13 cellular contexts compared by ENCODE assay signal in genomic region chr18:70207181-70207580, GRCh38. TPM values are rescaled to one million over a fixed set of nuclear protein-coding genes. Genes with fewer than 3 reads are reported as not detected.
DNase-seq lines count a peak whose midpoint lies in the region; ATAC-seq and TF ChIP-seq lines count a peak whose summit lies in the region.
"Had no signal": no experiment of that assay in that cellular context is flagged by ENCODE, and none has a peak within 500 bp of the region (broad histone marks: within the 10 kb centered on the region; RNA-seq: fewer than 3 reads in every experiment).

No MANE protein-coding gene starts in this region.

- no peaks in the 10 kb centered on the region for H3K9me2 ChIP-seq in MM.1S (replicated peaks; ENCODE audit: insufficient read depth, low read length)

- no peaks in the 10 kb centered on the region for H3K36me3 ChIP-seq in MM.1S (replicated peaks; ENCODE audit: insufficient read depth, low read length)
- H3K36me3 ChIP-seq in neuron (ENCODE audit: insufficient read depth, low read length) = peaks cover 5% of the 10 kb centered on the region
- H3K36me3 ChIP-seq: BE2C had no signal

- H3K27me3 ChIP-seq in MM.1S (replicated peaks; ENCODE audit: insufficient read depth, low read length) = no peaks in the 10 kb centered on the region
- H3K27me3 ChIP-seq in neuron (ENCODE audit: insufficient read depth, low read length) = no peaks in the 10 kb centered on the region
- H3K27me3 ChIP-seq: BE2C had no signal

- H3K9me3 ChIP-seq in MM.1S (replicated peaks; ENCODE audit: insufficient read depth, low read length) (no peaks in the 10 kb centered on the region), neuron (ENCODE audit: low read length) (no peaks in the 10 kb centered on the region)
- H3K9me3 ChIP-seq: BE2C had no signal

- peaks cover 21% of the 10 kb centered on the region for H3K36me3 Mint-ChIP-seq in Calu3 (ENCODE audit: insufficient read depth, unreplicated experiment)
- peaks cover 7% of the 10 kb centered on the region for H3K36me3 Mint-ChIP-seq in central memory CD8-positive, alpha-beta T cell (ENCODE audit: insufficient read depth)
- peaks cover 12% of the 10 kb centered on the region for H3K36me3 Mint-ChIP-seq in activated CD8-positive, alpha-beta memory T cell treated with anti-CD3 and anti-CD28 coated beads, Interleukin-2, amount 10 ng/mL, durations not matched to agents 7 days and 5 days

- H3K4me3 Mint-ChIP-seq in Calu3 (ENCODE audit: low read depth, unreplicated experiment) = peak overlapping the region; percentile 96
- H3K4me3 Mint-ChIP-seq in central memory CD8-positive, alpha-beta T cell = peak overlapping the region; percentile 94
- H3K4me3 Mint-ChIP-seq in activated CD8-positive, alpha-beta memory T cell treated with anti-CD3 and anti-CD28 coated beads, Interleukin-2, amount 10 ng/mL, durations not matched to agents 7 days and 5 days = no peak overlapping the region

- DNase-seq in Calu3 (no peak), MM.1S (no peak), NCI-H1694 (lab: John Stamatoyannopoulos, UW) (no peak)
- no peak for DNase-seq in central memory CD8-positive, alpha-beta T cell (ENCODE audit: low spot score in 2 of 2)
- DNase-seq in activated CD8-positive, alpha-beta memory T cell treated with anti-CD3 and anti-CD28 coated beads, Interleukin-2, amount 10 ng/mL, durations not matched to agents 7 days and 5 days = no peak
- DNase-seq: activated naive CD4-positive, alpha-beta T cell treated with Interleukin-2 at 50 U/mL for 16 hours; BE2C; effector CD4-positive, alpha-beta T cell; naive thymus-derived CD4-positive, alpha-beta T cell; NCI-H2029 had no signal

- H3K27ac Mint-ChIP-seq in Calu3 (ENCODE audit: unreplicated experiment) = no peak overlapping the region
- peak overlapping the region; percentile 94 for H3K27ac Mint-ChIP-seq in central memory CD8-positive, alpha-beta T cell (ENCODE audit: low read depth)
- no peak overlapping the region for H3K27ac Mint-ChIP-seq in activated CD8-positive, alpha-beta memory T cell treated with anti-CD3 and anti-CD28 coated beads, Interleukin-2, amount 10 ng/mL, durations not matched to agents 7 days and 5 days
- H3K27ac Mint-ChIP-seq: WTC11 had no signal

- BruUV-seq in Calu3 (replicated peaks; lab: Mats Ljungman, UMichigan) = no TSS peak

- no peak for ATAC-seq in central memory CD8-positive, alpha-beta T cell (replicated peaks; ENCODE audit: extremely low read depth, poor library complexity, severe bottlenecking)
- no peak for ATAC-seq in HG03439 (IDR thresholded peaks at IDR 0.05; ENCODE audit: unreplicated experiment)
- no peak for ATAC-seq in activated CD8-positive, alpha-beta memory T cell treated with anti-CD3 and anti-CD28 coated beads, Interleukin-2, amount 10 ng/mL, durations not matched to agents 7 days and 5 days
- ATAC-seq: naive thymus-derived CD4-positive, alpha-beta T cell; WTC11 had no signal

- H3K27ac ChIP-seq in MM.1S (ENCODE audit: low read length) = no peak overlapping the region

- peaks cover 10% of the 10 kb centered on the region; the same call in 1 of the 2 replicates for H3F3A ChIP-seq in MM.1S (ENCODE audit: insufficient read depth, low read length)

- H4K20me1 ChIP-seq in MM.1S (ENCODE audit: insufficient read depth, low read length) = no peaks in the 10 kb centered on the region

- TF ChIP-seq CTCF in Calu3 (IDR thresholded peaks at IDR 0.05; ENCODE audit: unreplicated experiment) (no peak), MM.1S (IDR thresholded peaks at IDR 0.05; ENCODE audit: low read length) (no peak)

- H3K9ac ChIP-seq in MM.1S (ENCODE audit: low read length) = no peak overlapping the region

- H2AFZ ChIP-seq in MM.1S (ENCODE audit: low read length) (peak overlapping the region; percentile 81; the same call in 1 of the 2 replicates), neuron (ENCODE audit: low read depth, low read length) (peak overlapping the region; percentile 90)

- CTCF ChIA-PET in Calu3 (lab: Charles Lee) = interaction anchor here (2.1 kb wide), 1 partner anchor 11 kb away, joined by 10 read pairs; no protein-coding TSS in a partner anchor
- CTCF ChIA-PET in activated CD8-positive, alpha-beta memory T cell treated with anti-CD3 and anti-CD28 coated beads, Interleukin-2, amount 10 ng/mL, durations not matched to agents 7 days and 5 days (lab: Charles Lee) = no interaction called here

- H3K4me1 ChIP-seq in MM.1S (ENCODE audit: low read length) = peaks cover 32% of the 10 kb centered on the region
- H3K4me1 ChIP-seq in neuron (ENCODE audit: insufficient read depth, low read length) = peaks cover 9% of the 10 kb centered on the region
- H3K4me1 ChIP-seq: BE2C had no signal

- no peak overlapping the region for H3K4me3 ChIP-seq in MM.1S (ENCODE audit: low read length)
- no peak overlapping the region for H3K4me3 ChIP-seq in neuron (ENCODE audit: low read length)

- no peaks in the 10 kb centered on the region for H3K9me3 Mint-ChIP-seq in Calu3 (ENCODE audit: low read depth, unreplicated experiment)
- no peaks in the 10 kb centered on the region for H3K9me3 Mint-ChIP-seq in central memory CD8-positive, alpha-beta T cell
- H3K9me3 Mint-ChIP-seq in activated CD8-positive, alpha-beta memory T cell treated with anti-CD3 and anti-CD28 coated beads, Interleukin-2, amount 10 ng/mL, durations not matched to agents 7 days and 5 days (ENCODE audit: low read depth) = no peaks in the 10 kb centered on the region
- H3K9me3 Mint-ChIP-seq: WTC11 had no signal

- H3K4me2 ChIP-seq in MM.1S (ENCODE audit: low read depth, low read length) = no peak overlapping the region

- intact Hi-C loops in Calu3 (cut with micrococcal nuclease; ENCODE audit: unreplicated experiment) = no loop called here

- no peaks in the 10 kb centered on the region for H3K27me3 Mint-ChIP-seq in Calu3 (ENCODE audit: unreplicated experiment)
- H3K27me3 Mint-ChIP-seq in central memory CD8-positive, alpha-beta T cell = peaks cover 26% of the 10 kb centered on the region
- H3K27me3 Mint-ChIP-seq in activated CD8-positive, alpha-beta memory T cell treated with anti-CD3 and anti-CD28 coated beads, Interleukin-2, amount 10 ng/mL, durations not matched to agents 7 days and 5 days = peaks cover 9% of the 10 kb centered on the region

- H3K4me1 Mint-ChIP-seq in Calu3 (ENCODE audit: low read depth, unreplicated experiment) = peaks cover 18% of the 10 kb centered on the region
- H3K4me1 Mint-ChIP-seq in central memory CD8-positive, alpha-beta T cell = peaks cover 26% of the 10 kb centered on the region
- H3K4me1 Mint-ChIP-seq in activated CD8-positive, alpha-beta memory T cell treated with anti-CD3 and anti-CD28 coated beads, Interleukin-2, amount 10 ng/mL, durations not matched to agents 7 days and 5 days = peaks cover 36% of the 10 kb centered on the region

- peaks cover 25% of the 10 kb centered on the region for H3K79me2 ChIP-seq in MM.1S (ENCODE audit: low read length)

RNA-seq across cellular contexts. Expression of gene RTTN, which starts 1.7 kb away (rescaled TPM):
- 20.4 and 22.7 TPM in 2 replicates for total RNA-seq in Calu3 (2022)
- total RNA-seq in activated CD8-positive, alpha-beta memory T cell treated with anti-CD3 and anti-CD28 coated beads, Interleukin-2, amount 10 ng/mL, durations not matched to agents 7 days and 5 days = 10 to 100 TPM; 30.3 to 42.3 TPM
